ENCODE assay signal across 8 cellular contexts in the genomic region with DNA sequence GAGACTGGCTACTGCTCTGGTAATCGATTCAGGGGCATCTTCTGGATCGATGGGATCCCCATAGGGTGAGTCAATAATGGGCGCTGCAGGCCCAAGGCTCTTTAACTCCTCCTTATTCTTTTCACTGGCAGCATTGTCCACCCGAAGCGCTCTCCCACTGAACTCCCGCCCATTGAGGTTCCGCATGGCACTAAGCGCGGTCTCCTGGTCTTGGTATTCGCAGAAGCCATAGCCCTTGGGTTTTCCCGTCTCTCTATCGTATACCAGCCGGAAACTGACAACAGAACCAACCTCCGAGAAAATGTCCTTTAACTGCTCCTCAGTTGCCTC. TPM values are rescaled to one million over a fixed set of nuclear protein-coding genes. Genes with fewer than 3 reads are reported as not detected.
DNase-seq lines count a peak whose midpoint lies in the region; ATAC-seq and TF ChIP-seq lines count a peak whose summit lies in the region.

No MANE protein-coding gene starts in this region.

- TF ChIP-seq CTCF in GM06990 (IDR thresholded peaks at IDR 0.05; ENCODE audit: insufficient read depth, low read length, poor library complexity, severe bottlenecking) (no peak), mesothelial cell of epicardium (IDR thresholded peaks at IDR 0.05; ENCODE audit: unreplicated experiment) (no peak), vagina (IDR thresholded peaks at IDR 0.05) (no peak)

- H3K36me3 ChIP-seq in GM06990 (ENCODE audit: control insufficient read depth, insufficient read depth, low read length), result peaks cover 4% of the 10 kb centered on the region
- H3K36me3 ChIP-seq in vagina, result no peaks in the 10 kb centered on the region

- ATAC-seq in GM21825 (IDR thresholded peaks at IDR 0.05; ENCODE audit: unreplicated experiment), result peak; percentile 30
- ATAC-seq in central memory CD8-positive, alpha-beta T cell (replicated peaks; ENCODE audit: extremely low read depth, poor library complexity, severe bottlenecking), result peak; percentile 37

- peaks cover 34% of the 10 kb centered on the region for H3K4me1 ChIP-seq in vagina

- no peaks in the 10 kb centered on the region for H3K27me3 Mint-ChIP-seq in central memory CD8-positive, alpha-beta T cell
- no peaks in the 10 kb centered on the region for H3K27me3 Mint-ChIP-seq in mesothelial cell of epicardium (ENCODE audit: low read depth)

- peak overlapping the region; percentile 99 for H3K27ac Mint-ChIP-seq in central memory CD8-positive, alpha-beta T cell (ENCODE audit: low read depth)
- H3K27ac Mint-ChIP-seq in mesothelial cell of epicardium, result peak overlapping the region; percentile 100

- H3K27me3 ChIP-seq in GM06990 (replicated peaks; ENCODE audit: control insufficient read depth, insufficient read depth, low read length), result no peaks in the 10 kb centered on the region
- H3K27me3 ChIP-seq in vagina, result no peaks in the 10 kb centered on the region

- no peak for TF ChIP-seq POLR2A in vagina (IDR thresholded peaks at IDR 0.05)

- peaks cover 18% of the 10 kb centered on the region for H3K36me3 Mint-ChIP-seq in central memory CD8-positive, alpha-beta T cell (ENCODE audit: insufficient read depth)
- peaks cover 11% of the 10 kb centered on the region for H3K36me3 Mint-ChIP-seq in mesothelial cell of epicardium

- peak overlapping the region; percentile 93 for H3K27ac ChIP-seq in vagina

- H3K9me3 Mint-ChIP-seq in central memory CD8-positive, alpha-beta T cell, result no peaks in the 10 kb centered on the region
- H3K9me3 Mint-ChIP-seq in mesothelial cell of epicardium, result no peaks in the 10 kb centered on the region

- no peak for DNase-seq in GM06990 (ENCODE audit: extremely low read depth, insufficient read length)
- DNase-seq in LoVo (ENCODE audit: low spot score), result peak; percentile 15
- DNase-seq in central memory CD8-positive, alpha-beta T cell (ENCODE audit: low spot score in 2 of 2), result no peak
- no peak for DNase-seq in mesothelial cell of epicardium (ENCODE audit: low spot score in 2 of 2, unreplicated experiment in 2 of 2)
- DNase-seq in vagina (ENCODE audit: extremely low spot score in 2 of 2), result no peak
- no peak for DNase-seq in activated gamma-delta T cell (lab: John Stamatoyannopoulos, UW)
- no peak for DNase-seq in stimulated activated CD4-positive, alpha-beta T cell treated with anti-CD3 and anti-CD28 coated beads, Interleukin-4, amount 100 ng/mL, for 24 hours

- intact Hi-C loops in vagina (cut with DNase I), result no loop called here

- H3K4me1 Mint-ChIP-seq in central memory CD8-positive, alpha-beta T cell, result peaks cover 46% of the 10 kb centered on the region
- H3K4me1 Mint-ChIP-seq in mesothelial cell of epicardium, result peaks cover 49% of the 10 kb centered on the region

- H3K4me3 Mint-ChIP-seq in central memory CD8-positive, alpha-beta T cell, result peak overlapping the region; percentile 99
- H3K4me3 Mint-ChIP-seq in mesothelial cell of epicardium, result peak overlapping the region; percentile 98

- no peaks in the 10 kb centered on the region for H3K9me3 ChIP-seq in vagina

- H3K4me3 ChIP-seq in GM06990 (replicated peaks; ENCODE audit: low read depth, low read length), result peak overlapping the region; percentile 89
- peak overlapping the region; percentile 69 to 76 for H3K4me3 ChIP-seq in vagina

RNA-seq across cellular contexts. Expression of gene CSTF2T, which starts 0.3 kb away (rescaled TPM):
- total RNA-seq in mesothelial cell of epicardium (23.3 to 23.9 TPM (median 23.8 TPM) in 3 replicates), vagina (12.0 TPM)
